9 cellular contexts compared by ENCODE assay signal in genomic region chr3:13016083-13016725, GRCh38.
DNase-seq lines count a peak whose midpoint lies in the region; ATAC-seq and TF ChIP-seq lines count a peak whose summit lies in the region.
"Had no signal": no experiment of that assay in that cellular context is flagged by ENCODE, and none has a peak within 500 bp of the region (broad histone marks: within the 10 kb centered on the region; RNA-seq: fewer than 3 reads in every experiment).

No MANE protein-coding gene starts in this region.

- peak; percentile 29 for ATAC-seq in GM21381 (IDR thresholded peaks at IDR 0.05; ENCODE audit: unreplicated experiment)

- DNase-seq in activated CD4-positive, alpha-beta T cell treated with anti-CD3 and anti-CD28 coated beads for 4 hours: peak; percentile 41 to 48
- peak; percentile 63 for DNase-seq in germinal center (ENCODE audit: low spot score)
- peak; percentile 53 for DNase-seq in stimulated activated CD4-positive, alpha-beta T cell treated with anti-CD3 and anti-CD28 coated beads, Interleukin-4, amount 100 ng/mL, for 1 hour
- DNase-seq in NCI-H1105 treated with DMSO at 0.1 percent for 48 hours (lab: John Stamatoyannopoulos, UW): no peak
- DNase-seq in epidermal melanocyte (ENCODE audit: insufficient read length, low spot score): no peak

- H3K9me2 ChIP-seq in DOHH2 (replicated peaks; ENCODE audit: control insufficient read depth, low read length): no peaks in the 10 kb centered on the region

- H3K4me3 ChIP-seq in DOHH2 (ENCODE audit: low read length) (peak overlapping the region; percentile 72), KMS-11 (IDR thresholded peaks at IDR 0.05; ENCODE audit: insufficient read depth, low read depth, low read length) (no peak overlapping the region)

- H3F3A ChIP-seq in DOHH2 (ENCODE audit: control insufficient read depth, insufficient read depth): peaks cover 29% of the 10 kb centered on the region

- H3K27me3 ChIP-seq in DOHH2 (ENCODE audit: control insufficient read depth, low read length) (peaks cover 9% of the 10 kb centered on the region), KMS-11 (ENCODE audit: insufficient read depth, low read depth) (no peaks in the 10 kb centered on the region)

- H3K4me1 ChIP-seq in DOHH2 (ENCODE audit: control insufficient read depth, low read length): peaks cover 73% of the 10 kb centered on the region
- peaks cover 65% of the 10 kb centered on the region for H3K4me1 ChIP-seq in KMS-11 (ENCODE audit: low read depth, poor library complexity, severe bottlenecking)

- H3K79me2 ChIP-seq in DOHH2 (ENCODE audit: control insufficient read depth, low read length) (no peaks in the 10 kb centered on the region), KMS-11 (ENCODE audit: insufficient read depth, low read depth) (peaks cover 53% of the 10 kb centered on the region)

- H3K36me3 ChIP-seq in DOHH2 (ENCODE audit: control insufficient read depth, low read length) (no peaks in the 10 kb centered on the region; the same call in none of the 2 replicates), KMS-11 (ENCODE audit: insufficient read depth) (no peaks in the 10 kb centered on the region)

- H3K27ac ChIP-seq in DOHH2 (ENCODE audit: low read depth, low read length): peak overlapping the region; percentile 89
- peak overlapping the region; percentile 94 for H3K27ac ChIP-seq in KMS-11
- H3K27ac ChIP-seq: epithelial cell of prostate had no signal

- H4K20me1 ChIP-seq in DOHH2 (ENCODE audit: control insufficient read depth, insufficient read depth, low read depth, low read length) (no peaks in the 10 kb centered on the region), KMS-11 (ENCODE audit: insufficient read depth) (no peaks in the 10 kb centered on the region)

- no peak for TF ChIP-seq CTCF in DOHH2 (IDR thresholded peaks at IDR 0.05; ENCODE audit: low read depth, low read length, poor library complexity, severe bottlenecking)
- TF ChIP-seq CTCF in KMS-11 (conservative IDR thresholded peaks at IDR 0.05; ENCODE audit: low read depth, low read length): no peak

- H3K4me2 ChIP-seq in DOHH2 (ENCODE audit: low read length) (peak overlapping the region; percentile 96), KMS-11 (peak overlapping the region; percentile 96)

- H2AFZ ChIP-seq in KMS-11 (ENCODE audit: low read depth): no peak overlapping the region

- peak overlapping the region; percentile 77 for H3K9ac ChIP-seq in KMS-11

- H3K9me3 ChIP-seq in DOHH2 (ENCODE audit: control insufficient read depth, insufficient read depth, low read length): no peaks in the 10 kb centered on the region

Comparison
In these comparisons a context has a peak if more than half of its experiments do, and no peak if none do; other contexts are left out.
1. DNase-seq: peak in activated CD4-positive, alpha-beta T cell treated with anti-CD3 and anti-CD28 coated beads for 4 hours (2 of 2), germinal center (single experiment) and stimulated activated CD4-positive, alpha-beta T cell treated with anti-CD3 and anti-CD28 coated beads, Interleukin-4, amount 100 ng/mL, for 1 hour (single experiment); none in NCI-H1105 treated with DMSO at 0.1 percent for 48 hours (single experiment) and epidermal melanocyte (single experiment).